Comparison of ENCODE assay signal across 26 cellular contexts in the genomic region with DNA sequence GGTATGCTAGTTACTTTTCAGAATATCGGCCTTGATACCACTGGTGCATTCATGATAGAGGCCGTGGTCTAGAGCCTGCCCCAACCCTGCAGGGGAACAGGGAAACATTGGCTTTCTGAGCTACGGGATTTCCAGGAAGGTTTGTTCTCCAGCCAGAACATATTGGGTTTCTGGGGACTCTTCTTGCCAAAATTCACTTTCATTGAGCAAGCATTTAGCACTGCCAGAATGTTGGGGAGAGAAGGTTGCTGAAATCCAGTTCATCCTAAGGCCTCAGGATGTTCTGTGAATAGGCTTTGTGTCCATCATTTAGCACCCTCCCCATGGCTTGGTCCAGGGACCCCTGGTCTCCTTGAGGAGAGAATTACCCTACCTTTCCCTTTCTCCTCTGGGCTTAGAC. TPM values are rescaled to one million over a fixed set of nuclear protein-coding genes. Genes with fewer than 3 reads are reported as not detected.
DNase-seq lines count a peak whose midpoint lies in the region; ATAC-seq and TF ChIP-seq lines count a peak whose summit lies in the region.
"Had no signal": no experiment of that assay in that cellular context is flagged by ENCODE, and none has a peak within 500 bp of the region (broad histone marks: within the 10 kb centered on the region; RNA-seq: fewer than 3 reads in every experiment).

No MANE protein-coding gene starts in this region.

- H3K9ac ChIP-seq in skeletal muscle tissue (ENCODE audit: low read depth in 1 of 3, low read length in 3 of 3): peak overlapping the region in 1 of 3 donors; percentile 10

- H3K36me3 ChIP-seq in skeletal muscle tissue (ENCODE audit: control insufficient read depth in 3 of 3, insufficient read depth in 3 of 3, low read length in 3 of 3): peaks cover 51 to 67% (median 66%) of the 10 kb centered on the region in 3 donors

- TF ChIP-seq CTCF in fibroblast of the aortic adventitia (IDR thresholded peaks at IDR 0.05; ENCODE audit: insufficient read depth, low read length): no peak
- no peak for TF ChIP-seq CTCF in progenitor cell of endocrine pancreas (IDR thresholded peaks at IDR 0.05; ENCODE audit: unreplicated experiment)

- ATAC-seq in activated T-cell treated with anti-CD3 and anti-CD28 coated beads, Interleukin-2, amount 50 U/mL, for 4 hours: no peak
- ATAC-seq in HG03571 (IDR thresholded peaks at IDR 0.05; ENCODE audit: unreplicated experiment): no peak
- ATAC-seq: heart right ventricle, Panc1, T-cell had no signal

- H3K4me3 Mint-ChIP-seq in activated T-cell treated with anti-CD3 and anti-CD28 coated beads, Interleukin-2, amount 50 U/mL, for 24 hours: no peak overlapping the region
- H3K4me3 Mint-ChIP-seq in activated T-cell treated with anti-CD3 and anti-CD28 coated beads, Interleukin-2, amount 50 U/mL, for 4 hours: no peak overlapping the region
- H3K4me3 Mint-ChIP-seq in progenitor cell of endocrine pancreas (ENCODE audit: low read depth): no peak overlapping the region
- H3K4me3 Mint-ChIP-seq: activated CD4-positive, alpha-beta memory T cell treated with anti-CD3 and anti-CD28 coated beads, Interleukin-2, amount 10 ng/mL, durations not matched to agents 7 days and 5 days; B cell; CD8-positive, alpha-beta memory T cell; naive B cell; stimulated activated naive CD8-positive, alpha-beta T cell treated with anti-CD3 and anti-CD28 coated beads, Interleukin-15, Interleukin-2, amounts not matched to agents 100 ng/mL and 50 ng/mL, for 24 hours; T-cell had no signal

- H3K9me3 Mint-ChIP-seq in activated T-cell treated with anti-CD3 and anti-CD28 coated beads, Interleukin-2, amount 50 U/mL, for 24 hours: no peaks in the 10 kb centered on the region
- H3K9me3 Mint-ChIP-seq in activated T-cell treated with anti-CD3 and anti-CD28 coated beads, Interleukin-2, amount 50 U/mL, for 4 hours: no peaks in the 10 kb centered on the region
- H3K9me3 Mint-ChIP-seq in progenitor cell of endocrine pancreas (ENCODE audit: low read depth): no peaks in the 10 kb centered on the region
- H3K9me3 Mint-ChIP-seq: activated CD4-positive, alpha-beta memory T cell treated with anti-CD3 and anti-CD28 coated beads, Interleukin-2, amount 10 ng/mL, durations not matched to agents 7 days and 5 days; CD8-positive, alpha-beta memory T cell; naive B cell; stimulated activated naive CD8-positive, alpha-beta T cell treated with anti-CD3 and anti-CD28 coated beads, Interleukin-15, Interleukin-2, amounts not matched to agents 100 ng/mL and 50 ng/mL, for 24 hours; T-cell had no signal

- H3K4me1 ChIP-seq in skeletal muscle tissue (ENCODE audit: control insufficient read depth in 3 of 3, insufficient read depth in 3 of 3, low read length in 3 of 3): peaks cover 12 to 18% (median 13%) of the 10 kb centered on the region in 3 donors
- H3K4me1 ChIP-seq: SJSA1 had no signal

- H3K27me3 ChIP-seq in skeletal muscle tissue (ENCODE audit: control insufficient read depth in 3 of 3, insufficient read depth in 3 of 3, low read length in 3 of 3): no peaks in the 10 kb centered on the region
- H3K27me3 ChIP-seq: heart right ventricle, SJSA1 had no signal

- peak overlapping the region; percentile 31 for H3K27ac ChIP-seq in angular gyrus (ENCODE audit: low read depth, low read length)
- peak overlapping the region; percentile 46 for H3K27ac ChIP-seq in skeletal muscle tissue (ENCODE audit: low read depth, low read length)
- H3K27ac ChIP-seq: 22Rv1, SJSA1 had no signal

- no peaks in the 10 kb centered on the region for H3K4me1 Mint-ChIP-seq in activated T-cell treated with anti-CD3 and anti-CD28 coated beads, Interleukin-2, amount 50 U/mL, for 24 hours (ENCODE audit: low read depth)
- peaks cover 2% of the 10 kb centered on the region for H3K4me1 Mint-ChIP-seq in activated T-cell treated with anti-CD3 and anti-CD28 coated beads, Interleukin-2, amount 50 U/mL, for 4 hours (ENCODE audit: low read depth)
- H3K4me1 Mint-ChIP-seq in progenitor cell of endocrine pancreas (ENCODE audit: low read depth): no peaks in the 10 kb centered on the region
- H3K4me1 Mint-ChIP-seq: activated CD4-positive, alpha-beta memory T cell treated with anti-CD3 and anti-CD28 coated beads, Interleukin-2, amount 10 ng/mL, durations not matched to agents 7 days and 5 days; B cell; T-cell had no signal

- peak overlapping the region; percentile 77 for H3K27ac Mint-ChIP-seq in activated T-cell treated with anti-CD3 and anti-CD28 coated beads, Interleukin-2, amount 50 U/mL, for 24 hours
- H3K27ac Mint-ChIP-seq in progenitor cell of endocrine pancreas: no peak overlapping the region
- H3K27ac Mint-ChIP-seq: activated CD4-positive, alpha-beta memory T cell treated with anti-CD3 and anti-CD28 coated beads, Interleukin-2, amount 10 ng/mL, durations not matched to agents 7 days and 5 days; B cell had no signal

- H3K36me3 Mint-ChIP-seq in activated T-cell treated with anti-CD3 and anti-CD28 coated beads, Interleukin-2, amount 50 U/mL, for 24 hours (ENCODE audit: low read depth): peaks cover 98% of the 10 kb centered on the region
- H3K36me3 Mint-ChIP-seq in activated T-cell treated with anti-CD3 and anti-CD28 coated beads, Interleukin-2, amount 50 U/mL, for 4 hours (ENCODE audit: insufficient read depth): peaks cover 44% of the 10 kb centered on the region
- H3K36me3 Mint-ChIP-seq in progenitor cell of endocrine pancreas (ENCODE audit: insufficient read depth): peaks cover 24% of the 10 kb centered on the region

- H3K4me3 ChIP-seq in fibroblast of the aortic adventitia (ENCODE audit: low read depth, low read length): no peak overlapping the region
- no peak overlapping the region for H3K4me3 ChIP-seq in skeletal muscle tissue (ENCODE audit: low read length in 3 of 3)
- H3K4me3 ChIP-seq: heart right ventricle, SJSA1 had no signal

- DNase-seq in activated T-cell treated with anti-CD3 and anti-CD28 coated beads, Interleukin-2, amount 50 U/mL, for 24 hours: no peak
- no peak for DNase-seq in activated T-cell treated with anti-CD3 and anti-CD28 coated beads, Interleukin-2, amount 50 U/mL, for 4 hours
- DNase-seq in fibroblast of the aortic adventitia (ENCODE audit: low read depth) (peak; percentile 60), superior temporal gyrus (ENCODE audit: extremely low spot score) (no peak), progenitor cell of endocrine pancreas (ENCODE audit: low spot score, unreplicated experiment) (no peak)
- DNase-seq: activated CD4-positive, alpha-beta memory T cell treated with anti-CD3 and anti-CD28 coated beads, Interleukin-2, amount 10 ng/mL, durations not matched to agents 7 days and 5 days; activated gamma-delta T cell treated with Interleukin-2 at 50 U/mL for 16 hours; CD8-positive, alpha-beta memory T cell; heart right ventricle; MV-4-11; naive B cell; NCI-H187; NCI-H2171 treated with DMSO at 0.1 percent for 48 hours; NCI-H524 treated with DMSO at 0.1 percent for 48 hours; NK-92 treated with Interleukin-12 subunit alpha and Interleukin-12 subunit beta, amount 100 ng/mL, for 24 hours; retina; T-cell; trophoblast cell had no signal

- no peaks in the 10 kb centered on the region for H3K9me3 ChIP-seq in skeletal muscle tissue (ENCODE audit: control insufficient read depth in 3 of 3, low read length in 3 of 3)
- H3K9me3 ChIP-seq: heart right ventricle, SJSA1 had no signal

- no peaks in the 10 kb centered on the region for H3K27me3 Mint-ChIP-seq in activated T-cell treated with anti-CD3 and anti-CD28 coated beads, Interleukin-2, amount 50 U/mL, for 24 hours
- no peaks in the 10 kb centered on the region for H3K27me3 Mint-ChIP-seq in activated T-cell treated with anti-CD3 and anti-CD28 coated beads, Interleukin-2, amount 50 U/mL, for 4 hours (ENCODE audit: low read depth)
- H3K27me3 Mint-ChIP-seq in progenitor cell of endocrine pancreas: no peaks in the 10 kb centered on the region
- H3K27me3 Mint-ChIP-seq: activated CD4-positive, alpha-beta memory T cell treated with anti-CD3 and anti-CD28 coated beads, Interleukin-2, amount 10 ng/mL, durations not matched to agents 7 days and 5 days; B cell; CD8-positive, alpha-beta memory T cell; naive B cell; stimulated activated naive CD8-positive, alpha-beta T cell treated with anti-CD3 and anti-CD28 coated beads, Interleukin-15, Interleukin-2, amounts not matched to agents 100 ng/mL and 50 ng/mL, for 24 hours; T-cell had no signal

RNA-seq across cellular contexts. Expression of a gene that starts 36.7 kb away (rescaled TPM):
- total RNA-seq in activated T-cell treated with anti-CD3 and anti-CD28 coated beads, Interleukin-2, amount 50 U/mL, for 4 hours: 100 to 1,000 TPM in 2 of 3 donors, 10 to 100 TPM in 1; 99.2 to 109 (median 106) TPM
- total RNA-seq in fibroblast of the aortic adventitia (ENCODE audit: low replicate concordance): 74.3 and 89.4 TPM in 2 replicates
- 98.1 TPM for total RNA-seq in skeletal muscle tissue
- 69.0 and 69.1 TPM in 2 replicates for total RNA-seq in progenitor cell of endocrine pancreas

RNA-seq across cellular contexts. Expression of a gene that starts 53.5 kb away (rescaled TPM):
- 10 to 100 TPM; 40.0 to 47.2 (median 44.1) TPM for total RNA-seq in activated T-cell treated with anti-CD3 and anti-CD28 coated beads, Interleukin-2, amount 50 U/mL, for 4 hours
- 15.4 and 22.1 TPM in 2 replicates for total RNA-seq in fibroblast of the aortic adventitia (ENCODE audit: low replicate concordance)
- total RNA-seq in skeletal muscle tissue: 8.9 TPM
- total RNA-seq in progenitor cell of endocrine pancreas: 41.0 and 46.5 TPM in 2 replicates
